ENCODE assay signal across 14 cellular contexts in genomic region chr10:63504145-63504881, GRCh38. TPM values are rescaled to one million over a fixed set of nuclear protein-coding genes. Genes with fewer than 3 reads are reported as not detected.
DNase-seq lines count a peak whose midpoint lies in the region; ATAC-seq, FAIRE-seq and TF ChIP-seq lines count a peak whose summit lies in the region.
"Had no signal": no experiment of that assay in that cellular context is flagged by ENCODE, and none has a peak within 500 bp of the region (broad histone marks: within the 10 kb centered on the region; RNA-seq: fewer than 3 reads in every experiment).

No MANE protein-coding gene starts in this region.

- H3K4me1 ChIP-seq in HepG2 (ENCODE audit: insufficient read depth, low read length) (peaks cover 39% of the 10 kb centered on the region), right lobe of liver (peaks cover 0 to 10% (median 0%) of the 10 kb centered on the region in 4 donors), PC-9 (replicated peaks; ENCODE audit: insufficient read depth) (peaks cover 29% of the 10 kb centered on the region)

- peaks cover 17% of the 10 kb centered on the region for H3K36me3 Mint-ChIP-seq in type B pancreatic cell
- H3K36me3 Mint-ChIP-seq: natural killer cell treated with Interleukin-12 subunit alpha and Interleukin-12 subunit beta and Interleukin-15 and Interleukin-18, amount 100 ng/mL, for 72 hours had no signal

- no peaks in the 10 kb centered on the region for H3K9me3 Mint-ChIP-seq in type B pancreatic cell
- H3K9me3 Mint-ChIP-seq: natural killer cell treated with Interleukin-12 subunit alpha and Interleukin-12 subunit beta and Interleukin-15 and Interleukin-18, amount 100 ng/mL, for 72 hours had no signal

- peak overlapping the region; percentile 48 for H3K4me3 Mint-ChIP-seq in type B pancreatic cell
- H3K4me3 Mint-ChIP-seq: natural killer cell treated with Interleukin-12 subunit alpha and Interleukin-12 subunit beta and Interleukin-15 and Interleukin-18, amount 100 ng/mL, for 72 hours had no signal

- ATAC-seq in HepG2 = no peak; the same call in 2 of the 3 replicates
- ATAC-seq in right lobe of liver = no peak
- no peak for ATAC-seq in HG02588 (IDR thresholded peaks at IDR 0.05; ENCODE audit: unreplicated experiment)
- ATAC-seq: natural killer cell treated with Interleukin-12 subunit alpha and Interleukin-12 subunit beta and Interleukin-15 and Interleukin-18, amount 100 ng/mL, for 72 hours had no signal

- BruUV-seq in HepG2 (replicated peaks; lab: Mats Ljungman, UMichigan) (no TSS peak), PC-9 (replicated peaks; lab: Mats Ljungman, UMichigan) (TSS peak; percentile 50)

- H3K9me2 ChIP-seq in PC-9 (ENCODE audit: insufficient read depth) = no peaks in the 10 kb centered on the region

- no peak overlapping the region for H3K9ac ChIP-seq in HepG2 (ENCODE audit: insufficient read depth, low read depth, low read length)

- no peak for TF ChIP-seq POLR2A in HepG2 (IDR thresholded peaks at IDR 0.05; ENCODE audit: insufficient read depth in 1 of 2, low read depth in 2 of 2, low read length in 2 of 2)
- no peak for TF ChIP-seq POLR2A in right lobe of liver (IDR thresholded peaks at IDR 0.05)

- H3K27me3 ChIP-seq in HepG2 (ENCODE audit: control insufficient read depth in 1 of 2, insufficient read depth in 2 of 2, low read length in 2 of 2) = no peaks in the 10 kb centered on the region
- no peaks in the 10 kb centered on the region for H3K27me3 ChIP-seq in right lobe of liver
- no peaks in the 10 kb centered on the region for H3K27me3 ChIP-seq in PC-9 (ENCODE audit: insufficient read depth, low read depth)

- no peak overlapping the region for H2AFZ ChIP-seq in HepG2 (ENCODE audit: low read length)
- no peak overlapping the region for H2AFZ ChIP-seq in PC-9

- POLR2A ChIA-PET in HepG2 (lab: Yijun Ruan, JAX) (no interaction called here), PC-9 (lab: Charles Lee; ENCODE audit: unreplicated experiment) (interaction anchor here (0.6 to 1.1 kb wide), 5 partner anchors 11 to 1334 kb away, joined by 3 to 8 read pairs (median 4); no protein-coding TSS in a partner anchor)

- H3K4me1 Mint-ChIP-seq in type B pancreatic cell (ENCODE audit: unreplicated experiment) = peaks cover 22% of the 10 kb centered on the region

- WGBS in HepG2 (ENCODE audit: low lambda C conversion rate) = 86% methylated on average over 3 of the region's 3 CpGs
- WGBS in right lobe of liver (ENCODE audit: insufficient coverage, low coverage, low lambda C conversion rate, missing lambda C conversion rate) = 60% methylated on average over 2 of the region's 3 CpGs

- H3K27me3 Mint-ChIP-seq in type B pancreatic cell = no peaks in the 10 kb centered on the region
- H3K27me3 Mint-ChIP-seq: natural killer cell treated with Interleukin-12 subunit alpha and Interleukin-12 subunit beta and Interleukin-15 and Interleukin-18, amount 100 ng/mL, for 72 hours had no signal

- TF ChIP-seq CTCF in HepG2 (CRISPR knock-in tag; IDR thresholded peaks at IDR 0.05) = no peak
- TF ChIP-seq CTCF in right lobe of liver (IDR thresholded peaks at IDR 0.05) = no peak
- TF ChIP-seq CTCF in PC-9 (conservative IDR thresholded peaks at IDR 0.05) = no peak
- TF ChIP-seq CTCF in type B pancreatic cell (conservative IDR thresholded peaks at IDR 0.05) = no peak

- H3K4me2 ChIP-seq in HepG2 (ENCODE audit: low read depth, low read length) (no peak overlapping the region), PC-9 (peak overlapping the region; percentile 56)

- H3K4me3 ChIP-seq in HepG2 (replicated peaks in 1 of 3; ENCODE audit: insufficient read depth in 1 of 3, low read depth in 2 of 3, low read length in 3 of 3) (no peak overlapping the region), right lobe of liver (no peak overlapping the region), PC-9 (0 out of 2 replicates have a peak overlapping the region, but pooled peaks have one; percentile 21)

- H3K27ac ChIP-seq in HepG2 (ENCODE audit: extremely low read length, insufficient read depth, low read length) (peak overlapping the region; percentile 0), right lobe of liver (no peak overlapping the region), PC-9 (peak overlapping the region; percentile 54)

- H3K36me3 ChIP-seq in HepG2 (replicated peaks in 1 of 2; ENCODE audit: control insufficient read depth in 1 of 2, insufficient read depth in 2 of 2, low read length in 2 of 2) (no peaks in the 10 kb centered on the region), right lobe of liver (no peaks in the 10 kb centered on the region), PC-9 (ENCODE audit: low read depth) (no peaks in the 10 kb centered on the region)

- TF ChIP-seq EP300 in HepG2 (IDR thresholded peaks at IDR 0.05; ENCODE audit: low read depth in 2 of 2, low read length in 2 of 2) = no peak
- TF ChIP-seq EP300 in HepG2 (CRISPR knock-in tag; IDR thresholded peaks at IDR 0.05; ENCODE audit: borderline replicate concordance) = no peak

- TF ChIP-seq RAD21 in HepG2 (CRISPR knock-in tag; IDR thresholded peaks at IDR 0.05) = no peak

- H3K79me2 ChIP-seq in HepG2 (ENCODE audit: insufficient read depth, low read length) (peaks cover 88% of the 10 kb centered on the region), PC-9 (ENCODE audit: low read depth) (peaks cover 77% of the 10 kb centered on the region)

- no peak for FAIRE-seq in HepG2 (lab: Jason Lieb, UNC)

- peak overlapping the region; percentile 86 for H3K27ac Mint-ChIP-seq in type B pancreatic cell
- H3K27ac Mint-ChIP-seq: natural killer cell treated with Interleukin-12 subunit alpha and Interleukin-12 subunit beta and Interleukin-15 and Interleukin-18, amount 100 ng/mL, for 72 hours had no signal

- DNase-seq in HepG2 (ENCODE audit: low spot score) (no peak), right lobe of liver (no peak), PC-9 (peak; percentile 49 to 97), fibroblast of peridontal ligament (ENCODE audit: extremely low read depth) (peak; percentile 46), type B pancreatic cell (ENCODE audit: extremely low spot score, unreplicated experiment) (no peak)
- DNase-seq in activated CD4-positive, alpha-beta T cell treated with anti-CD3 and anti-CD28 coated beads for 1 hour = no peak
- no peak for DNase-seq in activated CD4-positive, CD25-positive, alpha-beta regulatory T cell treated with anti-CD3 and anti-CD28 coated beads, Interleukin-2, amount 50 U/mL, for 72 hours
- DNase-seq: activated T-cell treated with anti-CD3 and anti-CD28 coated beads, Interleukin-2, amount 50 U/mL, for 48 hours; AML-193; NCI-H2081; SHP77 treated with DMSO at 0.1 percent for 48 hours; stimulated activated CD4-positive, alpha-beta T cell treated with anti-CD3 and anti-CD28 coated beads, Interleukin-12 subunit alpha, Interleukin-12 subunit beta, amount 100 ng/mL, for 4 hours had no signal

- H3K9me3 ChIP-seq in HepG2 (ENCODE audit: low read length) (no peaks in the 10 kb centered on the region), right lobe of liver (no peaks in the 10 kb centered on the region), PC-9 (ENCODE audit: insufficient read depth, low read depth) (no peaks in the 10 kb centered on the region)

- H4K20me1 ChIP-seq in HepG2 (ENCODE audit: insufficient read depth, low read length) (peaks cover 15% of the 10 kb centered on the region), PC-9 (ENCODE audit: insufficient read depth) (no peaks in the 10 kb centered on the region)

- intact Hi-C loops in HepG2 (cut with micrococcal nuclease; ENCODE audit: unreplicated experiment) = no loop called here
- intact Hi-C loops in right lobe of liver (cut with DNase I) = no loop called here
- intact Hi-C loops in PC-9 (cut with micrococcal nuclease; ENCODE audit: unreplicated experiment) = loop anchor here (5.0 kb wide), 1 partner anchor 67 kb away; no protein-coding TSS in a partner anchor

- CTCF ChIA-PET in HepG2 (lab: Yijun Ruan, JAX; ENCODE audit: low intra/inter-chr PET ratio, low total read pairs) = no interaction called here
- CTCF ChIA-PET in PC-9 (lab: Charles Lee) = interaction anchor here (0.5 to 1.6 kb wide), 2 partner anchors 126 to 1475 kb away, joined by 4 read pairs; no protein-coding TSS in a partner anchor

- peaks cover 18% of the 10 kb centered on the region for H3F3A ChIP-seq in PC-9 (ENCODE audit: insufficient read depth, low read depth)

- in situ Hi-C loops in HepG2 (cut with HindIII; ENCODE audit: extremely low pct_ligation_motif_present, low pct_unique_long_range_greater_than_20kb) = no loop called here

RNA-seq across cellular contexts. Expression of gene REEP3, which starts 16.9 kb away (rescaled TPM):
- total RNA-seq in HepG2 (2016; rRNA removed; fragmentation: Illumina TruSeq; extraction: Trizol) = 29.1 and 31.4 TPM in 2 replicates
- total RNA-seq in HepG2 (2016; cell fraction: cytosol; rRNA removed; fragmentation: Illumina TruSeq; extraction: Trizol; ENCODE audit: low read depth) = 23.6 and 27.7 TPM in 2 replicates
- 27.1 and 27.9 TPM in 2 replicates for total RNA-seq in HepG2 (2016; cell fraction: insoluble cytoplasmic fraction; rRNA removed; fragmentation: Illumina TruSeq; extraction: Trizol)
- 34.9 and 39.7 TPM in 2 replicates for total RNA-seq in HepG2 (2016; cell fraction: membrane; rRNA removed; fragmentation: Illumina TruSeq; extraction: Trizol)
- total RNA-seq in HepG2 (2016; cell fraction: nucleus; rRNA removed; fragmentation: Illumina TruSeq; extraction: Trizol) = 13.9 and 19.8 TPM in 2 replicates
- polyA plus RNA-seq in HepG2 (2011; rRNA removed) = 5.3 and 7.1 TPM in 2 replicates
- 5.4 and 8.4 TPM in 2 replicates for polyA plus RNA-seq in HepG2 (2011; cell fraction: cytosol; rRNA removed)
- polyA plus RNA-seq in HepG2 (2011; cell fraction: nucleus; rRNA removed) = 2.7 and 4.4 TPM in 2 replicates
- 8.7 and 10.0 TPM in 2 replicates for polyA plus RNA-seq in HepG2 (2012)
- polyA plus RNA-seq in HepG2 (2016; cell fraction: cytosol; fragmentation: Illumina TruSeq; extraction: Trizol; ENCODE audit: low read depth) = 45.4 and 52.0 TPM in 2 replicates
- polyA plus RNA-seq in HepG2 (2016; cell fraction: insoluble cytoplasmic fraction; fragmentation: Illumina TruSeq; extraction: Trizol; ENCODE audit: low read depth) = 20.1 and 20.9 TPM in 2 replicates
- 31.9 and 38.5 TPM in 2 replicates for polyA plus RNA-seq in HepG2 (2016; cell fraction: membrane; fragmentation: Illumina TruSeq; extraction: Trizol; ENCODE audit: low read depth)
- polyA plus RNA-seq in HepG2 (2016; cell fraction: nucleus; fragmentation: Illumina TruSeq; extraction: Trizol; ENCODE audit: insufficient read depth, low read depth) = 25.8 and 29.3 TPM in 2 replicates
- polyA minus RNA-seq in HepG2 (2011; rRNA and poly(A)+ RNA removed; ENCODE audit: low replicate concordance) = 2.4 and 4.6 TPM in 2 replicates
- polyA minus RNA-seq in HepG2 (2011; cell fraction: cytosol; rRNA and poly(A)+ RNA removed) = 9.3 and 9.6 TPM in 2 replicates
- polyA minus RNA-seq in HepG2 (2011; cell fraction: nucleus; rRNA and poly(A)+ RNA removed) = 6.3 and 7.8 TPM in 2 replicates
- total RNA-seq in right lobe of liver = 10 to 100 TPM; 21.1 to 38.8 (median 28.0) TPM
- 42.3 and 56.4 TPM in 2 replicates for total RNA-seq in PC-9 (2021)
- total RNA-seq in type B pancreatic cell (ENCODE audit: low replicate concordance) = 38.1 and 57.0 TPM in 2 replicates

RNA-seq across cellular contexts. Expression of gene JMJD1C, which starts 38.5 kb away (rescaled TPM):
- total RNA-seq in HepG2 (2016; rRNA removed; fragmentation: Illumina TruSeq; extraction: Trizol) = 42.7 and 51.4 TPM in 2 replicates
- 10.6 and 12.0 TPM in 2 replicates for total RNA-seq in HepG2 (2016; cell fraction: cytosol; rRNA removed; fragmentation: Illumina TruSeq; extraction: Trizol; ENCODE audit: low read depth)
- total RNA-seq in HepG2 (2016; cell fraction: insoluble cytoplasmic fraction; rRNA removed; fragmentation: Illumina TruSeq; extraction: Trizol) = 38.0 and 48.1 TPM in 2 replicates
- total RNA-seq in HepG2 (2016; cell fraction: membrane; rRNA removed; fragmentation: Illumina TruSeq; extraction: Trizol) = 16.5 and 17.1 TPM in 2 replicates
- 121 and 123 TPM in 2 replicates for total RNA-seq in HepG2 (2016; cell fraction: nucleus; rRNA removed; fragmentation: Illumina TruSeq; extraction: Trizol)
- polyA plus RNA-seq in HepG2 (2011; rRNA removed) = 34.9 and 42.3 TPM in 2 replicates
- polyA plus RNA-seq in HepG2 (2011; cell fraction: cytosol; rRNA removed) = 15.7 and 25.3 TPM in 2 replicates
- 46.2 and 51.3 TPM in 2 replicates for polyA plus RNA-seq in HepG2 (2011; cell fraction: nucleus; rRNA removed)
- polyA plus RNA-seq in HepG2 (2012) = 44.1 and 47.8 TPM in 2 replicates
- polyA plus RNA-seq in HepG2 (2016; cell fraction: cytosol; fragmentation: Illumina TruSeq; extraction: Trizol; ENCODE audit: low read depth) = 0.93 and 1.1 TPM in 2 replicates
- polyA plus RNA-seq in HepG2 (2016; cell fraction: insoluble cytoplasmic fraction; fragmentation: Illumina TruSeq; extraction: Trizol; ENCODE audit: low read depth) = 22.2 and 27.2 TPM in 2 replicates
- 2.7 and 3.3 TPM in 2 replicates for polyA plus RNA-seq in HepG2 (2016; cell fraction: membrane; fragmentation: Illumina TruSeq; extraction: Trizol; ENCODE audit: low read depth)
- polyA plus RNA-seq in HepG2 (2016; cell fraction: nucleus; fragmentation: Illumina TruSeq; extraction: Trizol; ENCODE audit: insufficient read depth, low read depth) = 68.6 and 81.1 TPM in 2 replicates
- 45.1 and 116 TPM in 2 replicates for polyA minus RNA-seq in HepG2 (2011; rRNA and poly(A)+ RNA removed; ENCODE audit: low replicate concordance)
- 51.2 and 58.4 TPM in 2 replicates for polyA minus RNA-seq in HepG2 (2011; cell fraction: cytosol; rRNA and poly(A)+ RNA removed)
- polyA minus RNA-seq in HepG2 (2011; cell fraction: nucleus; rRNA and poly(A)+ RNA removed) = 378 and 386 TPM in 2 replicates
- total RNA-seq in right lobe of liver = 10 to 100 TPM; 29.6 to 53.3 (median 38.2) TPM
- 68.6 and 78.7 TPM in 2 replicates for total RNA-seq in PC-9 (2021)
- 58.3 and 62.6 TPM in 2 replicates for total RNA-seq in type B pancreatic cell (ENCODE audit: low replicate concordance)

Comparison
In these comparisons a context has a peak if more than half of its experiments do, and no peak if none do; other contexts are left out.
1. H3K27ac ChIP-seq: peak in HepG2 (single experiment) and PC-9 (single experiment); none in right lobe of liver (0 of 3).
2. DNase-seq: peak in PC-9 (2 of 2) and fibroblast of peridontal ligament (single experiment); none in HepG2 (single experiment), right lobe of liver (0 of 3), type B pancreatic cell (single experiment), activated CD4-positive, alpha-beta T cell treated with anti-CD3 and anti-CD28 coated beads for 1 hour (single experiment) and activated CD4-positive, CD25-positive, alpha-beta regulatory T cell treated with anti-CD3 and anti-CD28 coated beads, Interleukin-2, amount 50 U/mL, for 72 hours (single experiment).